8 cellular contexts compared by ENCODE assay signal in the genomic region with DNA sequence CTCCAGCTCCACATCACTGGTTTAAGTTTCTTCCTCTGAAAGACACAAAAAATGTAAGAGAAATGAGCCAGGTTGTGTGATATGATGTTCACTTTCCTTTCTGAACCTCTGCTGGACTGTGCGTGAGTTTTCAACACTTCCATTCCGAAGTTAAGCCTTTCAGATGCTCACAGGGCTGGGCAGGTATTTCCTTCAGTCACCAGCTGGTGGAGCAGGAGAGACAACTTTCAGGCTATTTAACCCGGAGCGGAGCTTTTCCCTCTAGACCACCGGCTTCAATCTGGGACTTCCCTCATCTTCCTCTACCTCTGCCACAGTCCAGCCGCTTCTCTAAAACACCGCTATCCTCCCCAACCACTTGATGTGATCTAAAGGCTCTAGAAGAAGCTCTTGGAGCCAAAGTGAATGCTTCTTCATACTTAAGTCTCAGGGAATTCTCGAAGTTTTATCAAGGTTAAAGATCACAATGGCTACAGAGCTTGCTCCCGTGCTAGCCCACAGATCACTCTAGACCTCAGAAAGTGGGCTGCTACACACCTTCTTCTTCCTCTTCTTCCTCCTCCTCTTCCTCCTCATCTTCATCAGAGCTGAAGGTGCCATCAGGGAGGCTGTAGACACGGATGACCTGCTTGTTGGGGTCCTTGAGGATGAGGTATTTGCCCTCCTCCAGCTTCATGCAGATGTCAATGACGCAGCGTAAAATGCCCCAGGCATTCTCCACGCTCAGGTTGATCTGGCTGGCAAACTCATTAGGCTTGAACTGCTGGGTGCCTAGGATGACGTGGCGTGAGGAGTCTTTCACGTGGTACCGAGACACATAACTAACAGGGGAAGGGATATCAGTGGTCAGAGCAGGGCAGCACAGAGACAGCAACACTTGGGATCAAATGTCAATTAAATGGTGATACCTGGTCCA. TPM values are rescaled to one million over a fixed set of nuclear protein-coding genes. Genes with fewer than 3 reads are reported as not detected.
A peak's percentile ranks its signal among the peaks of the same experiment; 100 is the strongest.
DNase-seq lines count a peak whose midpoint lies in the region; ATAC-seq, FAIRE-seq and TF ChIP-seq lines count a peak whose summit lies in the region.

No MANE protein-coding gene starts in this region.

- H3K27me3 Mint-ChIP-seq in CD14-positive monocyte (ENCODE audit: low read depth in 3 of 3), result no peaks in the 10 kb centered on the region

- CTCF ChIA-PET in PC-9 (lab: Charles Lee), result interaction anchor here (0.8 to 1.3 kb wide), 3 partner anchors 11 to 263 kb away, joined by 3 to 6 read pairs (median 3); no protein-coding TSS in a partner anchor

- DNase-seq in CD14-positive monocyte (ENCODE audit: low spot score) (no peak), GM12892 (ENCODE audit: insufficient read length) (no peak), PC-9 (peak in 1 of 2 experiments; percentile 38), ascending aorta (ENCODE audit: low spot score in 2 of 2) (no peak), islet precursor cell (peak; percentile 77), superior temporal gyrus (ENCODE audit: extremely low spot score) (peak; percentile 66)

- TF ChIP-seq CTCF in CD14-positive monocyte (IDR thresholded peaks at IDR 0.05) (peak; percentile 69), PC-9 (conservative IDR thresholded peaks at IDR 0.05) (peak; percentile 76), ascending aorta (IDR thresholded peaks at IDR 0.05) (peak in 2 of 3 experiments; percentile 35 to 42)

- ATAC-seq in HG02571 (IDR thresholded peaks at IDR 0.05; ENCODE audit: unreplicated experiment), result no peak
- ATAC-seq in HG03139 (IDR thresholded peaks at IDR 0.05; ENCODE audit: unreplicated experiment), result no peak

- peaks cover 15% of the 10 kb centered on the region for H3K4me1 ChIP-seq in PC-9 (replicated peaks; ENCODE audit: insufficient read depth)
- H3K4me1 ChIP-seq in ascending aorta, result peaks cover 6 to 8% of the 10 kb centered on the region in 2 donors

- no peak for TF ChIP-seq POLR2A in GM12892 (IDR thresholded peaks at IDR 0.05; ENCODE audit: low read depth, low read length)

- H3K4me2 ChIP-seq in PC-9, result no peak overlapping the region

- peaks cover 21% of the 10 kb centered on the region for H3K4me1 Mint-ChIP-seq in CD14-positive monocyte

- peaks cover 53 to 63% of the 10 kb centered on the region in 2 donors for H3K36me3 Mint-ChIP-seq in CD14-positive monocyte

- TSS peak; percentile 5 for BruUV-seq in PC-9 (replicated peaks; lab: Mats Ljungman, UMichigan)

- no peaks in the 10 kb centered on the region for H3K9me2 ChIP-seq in PC-9 (ENCODE audit: insufficient read depth)

- no peak overlapping the region for H2AFZ ChIP-seq in PC-9

- H4K20me1 ChIP-seq in PC-9 (ENCODE audit: insufficient read depth), result peaks cover 33% of the 10 kb centered on the region

- peaks cover 4% of the 10 kb centered on the region; the same call in 1 of the 2 replicates for H3K79me2 ChIP-seq in PC-9 (ENCODE audit: low read depth)

- H3K27me3 ChIP-seq in PC-9 (ENCODE audit: insufficient read depth, low read depth) (no peaks in the 10 kb centered on the region), ascending aorta (no peaks in the 10 kb centered on the region)

- intact Hi-C loops in CD14-positive monocyte (cut with micrococcal nuclease) (no loop called here), PC-9 (cut with micrococcal nuclease; ENCODE audit: unreplicated experiment) (no loop called here), ascending aorta (cut with DNase I) (no loop called here)

- peak; percentile 65 for FAIRE-seq in GM12892 (lab: Jason Lieb, UNC)

- H3K36me3 ChIP-seq in PC-9 (ENCODE audit: low read depth) (peaks cover 54% of the 10 kb centered on the region), ascending aorta (peaks cover 60% of the 10 kb centered on the region in 2 donors)

- no peaks in the 10 kb centered on the region for H3K9me3 ChIP-seq in PC-9 (ENCODE audit: insufficient read depth, low read depth)
- H3K9me3 ChIP-seq in ascending aorta, result no peaks in the 10 kb centered on the region

- H3F3A ChIP-seq in PC-9 (ENCODE audit: insufficient read depth, low read depth), result peaks cover 85% of the 10 kb centered on the region

- POLR2A ChIA-PET in PC-9 (lab: Charles Lee; ENCODE audit: unreplicated experiment), result interaction anchor here (0.6 to 0.7 kb wide), 2 partner anchors 10 to 501 kb away, joined by 5 read pairs; no protein-coding TSS in a partner anchor

- H3K4me3 Mint-ChIP-seq in CD14-positive monocyte, result no peak overlapping the region

- peak overlapping the region in 5 of 7 donors; percentile 16 to 83 (median 51) for H3K27ac Mint-ChIP-seq in CD14-positive monocyte

- H3K27ac ChIP-seq in PC-9 (no peak overlapping the region), ascending aorta (no peak overlapping the region)

- H3K4me3 ChIP-seq in PC-9 (no peak overlapping the region), ascending aorta (no peak overlapping the region)

- no peaks in the 10 kb centered on the region for H3K9me3 Mint-ChIP-seq in CD14-positive monocyte

RNA-seq across cellular contexts. Expression of a gene that starts 4.4 kb away (rescaled TPM):
- 1 to 10 TPM; 1.9 to 2.0 TPM for polyA plus RNA-seq in CD14-positive monocyte
- 3.4 TPM for polyA plus RNA-seq in GM12892 (2012; ENCODE audit: missing spikeins)
- total RNA-seq in PC-9 (2021) (42.1 and 42.4 TPM in 2 replicates), ascending aorta (25.9 TPM)

RNA-seq across cellular contexts. Expression of a gene that starts 17.7 kb away (rescaled TPM):
- 100 to 1,000 TPM; 102 to 122 TPM for polyA plus RNA-seq in CD14-positive monocyte
- polyA plus RNA-seq in GM12892 (2012; ENCODE audit: missing spikeins), result 282 TPM
- total RNA-seq in PC-9 (2021), result 270 and 312 TPM in 2 replicates
- total RNA-seq in ascending aorta, result 212 TPM

RNA-seq across cellular contexts. Expression of a gene that starts 29.8 kb away (rescaled TPM):
- 100 to 1,000 TPM; 140 to 141 TPM for polyA plus RNA-seq in CD14-positive monocyte
- polyA plus RNA-seq in GM12892 (2012; ENCODE audit: missing spikeins), result 116 TPM
- total RNA-seq in PC-9 (2021), result 89.0 and 95.1 TPM in 2 replicates
- 16.2 TPM for total RNA-seq in ascending aorta

Comparison
In these comparisons a context has a peak if more than half of its experiments do, and no peak if none do; other contexts are left out.
1. DNase-seq: peak in islet precursor cell (single experiment) and superior temporal gyrus (single experiment); none in CD14-positive monocyte (single experiment), GM12892 (single experiment) and ascending aorta (0 of 2).
2. Peak in every context shown above with its lines, with median percentiles within 50 percentile points of each other: CTCF ChIP-seq.